Comparison of ENCODE assay signal across 1 cellular context in genomic region chr6:63597142-63598000, GRCh38.
A peak's percentile ranks its signal among the peaks of the same experiment; 100 is the strongest.
TF ChIP-seq lines count a peak whose summit lies in the region.

No MANE protein-coding gene starts in this region.

TF ChIP-seq in K562, 482 proteins besides CTCF, POLR2A, EP300 and RAD21 (continued from another document):
- TF ChIP-seq ZNF589 (CRISPR knock-in tag; IDR thresholded peaks at IDR 0.05; ENCODE audit: low read depth) (no peak), ZNF316 (IDR thresholded peaks at IDR 0.05) (peak; percentile 81), CBFA2T3 (IDR thresholded peaks at IDR 0.05) (no peak), MAFG (tag; conservative IDR thresholded peaks at IDR 0.05) (0 out of 2 replicates have a peak, but pooled peaks have one; percentile 47), PRPF4 (IDR thresholded peaks at IDR 0.05; ENCODE audit: insufficient read depth, low read depth, low read length, poor library complexity, severe bottlenecking) (no peak), MAX (CRISPR knock-in tag; IDR thresholded peaks at IDR 0.05) (no peak), NEUROD1 (IDR thresholded peaks at IDR 0.05; ENCODE audit: borderline replicate concordance, low read depth, low read length, partially characterized antibody) (no peak), TBL1XR1 (IDR thresholded peaks at IDR 0.05; ENCODE audit: low read length in 2 of 2) (no peak), C11orf30 (IDR thresholded peaks at IDR 0.05; ENCODE audit: low read depth) (peak; percentile 68), ZNF57 (CRISPR knock-in tag; IDR thresholded peaks at IDR 0.05) (no peak), ZNF311 (CRISPR knock-in tag; IDR thresholded peaks at IDR 0.05) (no peak), MAFK (IDR thresholded peaks at IDR 0.05; ENCODE audit: low read length) (peak; percentile 64), MAFF (IDR thresholded peaks at IDR 0.05; ENCODE audit: low read length) (peak; percentile 53)
- TF ChIP-seq, protein P1, sequence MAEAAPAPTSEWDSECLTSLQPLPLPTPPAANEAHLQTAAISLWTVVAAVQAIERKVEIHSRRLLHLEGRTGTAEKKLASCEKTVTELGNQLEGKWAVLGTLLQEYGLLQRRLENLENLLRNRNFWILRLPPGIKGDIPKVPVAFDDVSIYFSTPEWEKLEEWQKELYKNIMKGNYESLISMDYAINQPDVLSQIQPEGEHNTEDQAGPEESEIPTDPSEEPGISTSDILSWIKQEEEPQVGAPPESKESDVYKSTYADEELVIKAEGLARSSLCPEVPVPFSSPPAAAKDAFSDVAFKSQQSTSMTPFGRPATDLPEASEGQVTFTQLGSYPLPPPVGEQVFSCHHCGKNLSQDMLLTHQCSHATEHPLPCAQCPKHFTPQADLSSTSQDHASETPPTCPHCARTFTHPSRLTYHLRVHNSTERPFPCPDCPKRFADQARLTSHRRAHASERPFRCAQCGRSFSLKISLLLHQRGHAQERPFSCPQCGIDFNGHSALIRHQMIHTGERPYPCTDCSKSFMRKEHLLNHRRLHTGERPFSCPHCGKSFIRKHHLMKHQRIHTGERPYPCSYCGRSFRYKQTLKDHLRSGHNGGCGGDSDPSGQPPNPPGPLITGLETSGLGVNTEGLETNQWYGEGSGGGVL (CRISPR knock-in tag; IDR thresholded peaks at IDR 0.05): no peak
